In the genomic region with DNA sequence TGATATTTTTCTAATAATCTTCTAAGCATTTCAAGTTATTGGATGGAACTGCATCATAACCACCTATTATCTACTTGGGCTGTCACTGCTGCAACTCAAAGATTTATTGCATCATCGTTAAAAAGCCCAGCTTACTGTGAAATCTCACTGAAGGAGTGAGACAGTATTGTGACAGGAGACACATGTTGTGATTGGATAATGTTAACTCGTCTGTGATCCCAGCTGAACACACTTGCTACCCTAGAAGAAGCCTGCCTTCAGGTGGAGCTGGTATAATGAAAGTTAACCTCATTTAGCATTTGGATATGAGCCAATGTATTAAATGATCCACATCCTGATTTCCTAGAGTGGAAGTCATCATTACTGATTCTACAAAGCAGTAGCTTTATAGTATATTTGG, we compare ENCODE assay signal across 1 cellular context.
TF ChIP-seq lines count a peak whose summit lies in the region.

No MANE protein-coding gene starts in this region.

TF ChIP-seq in K562, 482 proteins besides CTCF, POLR2A, EP300 and RAD21 (continued from another document and continues in another):
- peak in 1 of 2 experiments; percentile 96; a peak in 2 of 4 replicates for TF ChIP-seq RCOR1 (IDR thresholded peaks at IDR 0.05; ENCODE audit: borderline replicate concordance in 1 of 2, low read depth in 2 of 2, low read length in 2 of 2)
- no peak for TF ChIP-seq ILF3 (IDR thresholded peaks at IDR 0.05; ENCODE audit: borderline replicate concordance)
- no peak for TF ChIP-seq NONO (IDR thresholded peaks at IDR 0.05; ENCODE audit: low read depth in 2 of 2, low read length in 1 of 2)
- no peak for TF ChIP-seq FOXA1 (IDR thresholded peaks at IDR 0.05; ENCODE audit: borderline replicate concordance)
- TF ChIP-seq HSF4 (CRISPR knock-in tag; IDR thresholded peaks at IDR 0.05; ENCODE audit: borderline replicate concordance) = no peak
- TF ChIP-seq, protein P1, sequence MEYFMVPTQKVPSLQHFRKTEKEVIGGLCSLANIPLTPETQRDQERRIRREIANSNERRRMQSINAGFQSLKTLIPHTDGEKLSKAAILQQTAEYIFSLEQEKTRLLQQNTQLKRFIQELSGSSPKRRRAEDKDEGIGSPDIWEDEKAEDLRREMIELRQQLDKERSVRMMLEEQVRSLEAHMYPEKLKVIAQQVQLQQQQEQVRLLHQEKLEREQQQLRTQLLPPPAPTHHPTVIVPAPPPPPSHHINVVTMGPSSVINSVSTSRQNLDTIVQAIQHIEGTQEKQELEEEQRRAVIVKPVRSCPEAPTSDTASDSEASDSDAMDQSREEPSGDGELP (CRISPR knock-in tag; IDR thresholded peaks at IDR 0.05; ENCODE audit: borderline replicate concordance) = no peak
- TF ChIP-seq, protein P2, sequence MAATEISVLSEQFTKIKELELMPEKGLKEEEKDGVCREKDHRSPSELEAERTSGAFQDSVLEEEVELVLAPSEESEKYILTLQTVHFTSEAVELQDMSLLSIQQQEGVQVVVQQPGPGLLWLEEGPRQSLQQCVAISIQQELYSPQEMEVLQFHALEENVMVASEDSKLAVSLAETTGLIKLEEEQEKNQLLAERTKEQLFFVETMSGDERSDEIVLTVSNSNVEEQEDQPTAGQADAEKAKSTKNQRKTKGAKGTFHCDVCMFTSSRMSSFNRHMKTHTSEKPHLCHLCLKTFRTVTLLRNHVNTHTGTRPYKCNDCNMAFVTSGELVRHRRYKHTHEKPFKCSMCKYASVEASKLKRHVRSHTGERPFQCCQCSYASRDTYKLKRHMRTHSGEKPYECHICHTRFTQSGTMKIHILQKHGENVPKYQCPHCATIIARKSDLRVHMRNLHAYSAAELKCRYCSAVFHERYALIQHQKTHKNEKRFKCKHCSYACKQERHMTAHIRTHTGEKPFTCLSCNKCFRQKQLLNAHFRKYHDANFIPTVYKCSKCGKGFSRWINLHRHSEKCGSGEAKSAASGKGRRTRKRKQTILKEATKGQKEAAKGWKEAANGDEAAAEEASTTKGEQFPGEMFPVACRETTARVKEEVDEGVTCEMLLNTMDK (IDR thresholded peaks at IDR 0.05; ENCODE audit: borderline replicate concordance, insufficient read depth, low read depth, low read length, poor library complexity, severe bottlenecking) = no peak
- no peak for TF ChIP-seq BRF1 (IDR thresholded peaks at IDR 0.05; ENCODE audit: borderline replicate concordance, extremely low read depth, insufficient read length)
- no peak for TF ChIP-seq LARP7 (IDR thresholded peaks at IDR 0.05)
- no peak for TF ChIP-seq GTF2F1 (IDR thresholded peaks at IDR 0.05; ENCODE audit: low read depth, low read length)
- no peak for TF ChIP-seq ETV5 (CRISPR knock-in tag; IDR thresholded peaks at IDR 0.05; ENCODE audit: low read depth)
- TF ChIP-seq GTF2E2 (tag; IDR thresholded peaks at IDR 0.05) = no peak
- no peak for TF ChIP-seq ZNF668 (CRISPR knock-in tag; IDR thresholded peaks at IDR 0.05)
- peak; percentile 96 for TF ChIP-seq ATF7 (IDR thresholded peaks at IDR 0.05)
- TF ChIP-seq MYBL2 (IDR thresholded peaks at IDR 0.05; ENCODE audit: low read depth) = no peak
- TF ChIP-seq MYBL2 (CRISPR knock-in tag; IDR thresholded peaks at IDR 0.05; ENCODE audit: borderline replicate concordance) = no peak
- TF ChIP-seq U2AF2 (optimal IDR thresholded peaks at IDR 0.05; ENCODE audit: low read depth, low read length) = no peak
- no peak for TF ChIP-seq PHF20 (IDR thresholded peaks at IDR 0.05; ENCODE audit: partially characterized antibody)
- TF ChIP-seq KAT8 (IDR thresholded peaks at IDR 0.05; ENCODE audit: low read depth) = no peak
- no peak for TF ChIP-seq SLC30A9 (CRISPR knock-in tag; IDR thresholded peaks at IDR 0.05)
- no peak for TF ChIP-seq ZBTB7A (IDR thresholded peaks at IDR 0.05; ENCODE audit: borderline replicate concordance, control insufficient read depth, low read depth, low read length)
- TF ChIP-seq ELF1 (tag; IDR thresholded peaks at IDR 0.05) = no peak
- no peak for TF ChIP-seq TAF7 (tag; IDR thresholded peaks at IDR 0.05)
- TF ChIP-seq, protein P3, sequence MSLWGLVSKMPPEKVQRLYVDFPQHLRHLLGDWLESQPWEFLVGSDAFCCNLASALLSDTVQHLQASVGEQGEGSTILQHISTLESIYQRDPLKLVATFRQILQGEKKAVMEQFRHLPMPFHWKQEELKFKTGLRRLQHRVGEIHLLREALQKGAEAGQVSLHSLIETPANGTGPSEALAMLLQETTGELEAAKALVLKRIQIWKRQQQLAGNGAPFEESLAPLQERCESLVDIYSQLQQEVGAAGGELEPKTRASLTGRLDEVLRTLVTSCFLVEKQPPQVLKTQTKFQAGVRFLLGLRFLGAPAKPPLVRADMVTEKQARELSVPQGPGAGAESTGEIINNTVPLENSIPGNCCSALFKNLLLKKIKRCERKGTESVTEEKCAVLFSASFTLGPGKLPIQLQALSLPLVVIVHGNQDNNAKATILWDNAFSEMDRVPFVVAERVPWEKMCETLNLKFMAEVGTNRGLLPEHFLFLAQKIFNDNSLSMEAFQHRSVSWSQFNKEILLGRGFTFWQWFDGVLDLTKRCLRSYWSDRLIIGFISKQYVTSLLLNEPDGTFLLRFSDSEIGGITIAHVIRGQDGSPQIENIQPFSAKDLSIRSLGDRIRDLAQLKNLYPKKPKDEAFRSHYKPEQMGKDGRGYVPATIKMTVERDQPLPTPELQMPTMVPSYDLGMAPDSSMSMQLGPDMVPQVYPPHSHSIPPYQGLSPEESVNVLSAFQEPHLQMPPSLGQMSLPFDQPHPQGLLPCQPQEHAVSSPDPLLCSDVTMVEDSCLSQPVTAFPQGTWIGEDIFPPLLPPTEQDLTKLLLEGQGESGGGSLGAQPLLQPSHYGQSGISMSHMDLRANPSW (CRISPR knock-in tag; IDR thresholded peaks at IDR 0.05) = no peak
- TF ChIP-seq MAFF (IDR thresholded peaks at IDR 0.05; ENCODE audit: low read length) = no peak
- TF ChIP-seq JUNB (CRISPR knock-in tag; conservative IDR thresholded peaks at IDR 0.05) = no peak
- no peak for TF ChIP-seq ZC3H4 (CRISPR knock-in tag; IDR thresholded peaks at IDR 0.05; ENCODE audit: borderline replicate concordance)
- TF ChIP-seq, protein P4, sequence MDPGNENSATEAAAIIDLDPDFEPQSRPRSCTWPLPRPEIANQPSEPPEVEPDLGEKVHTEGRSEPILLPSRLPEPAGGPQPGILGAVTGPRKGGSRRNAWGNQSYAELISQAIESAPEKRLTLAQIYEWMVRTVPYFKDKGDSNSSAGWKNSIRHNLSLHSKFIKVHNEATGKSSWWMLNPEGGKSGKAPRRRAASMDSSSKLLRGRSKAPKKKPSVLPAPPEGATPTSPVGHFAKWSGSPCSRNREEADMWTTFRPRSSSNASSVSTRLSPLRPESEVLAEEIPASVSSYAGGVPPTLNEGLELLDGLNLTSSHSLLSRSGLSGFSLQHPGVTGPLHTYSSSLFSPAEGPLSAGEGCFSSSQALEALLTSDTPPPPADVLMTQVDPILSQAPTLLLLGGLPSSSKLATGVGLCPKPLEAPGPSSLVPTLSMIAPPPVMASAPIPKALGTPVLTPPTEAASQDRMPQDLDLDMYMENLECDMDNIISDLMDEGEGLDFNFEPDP (CRISPR knock-in tag; IDR thresholded peaks at IDR 0.05) = no peak
- TF ChIP-seq FOXK1 (CRISPR knock-in tag; IDR thresholded peaks at IDR 0.05; ENCODE audit: borderline replicate concordance) = no peak
- TF ChIP-seq TBL1XR1 (IDR thresholded peaks at IDR 0.05; ENCODE audit: low read length in 2 of 2) = 0 out of 4 replicates have a peak, but pooled peaks of 1 of the 2 experiments have one; percentile 23
- no peak for TF ChIP-seq NCOA2 (IDR thresholded peaks at IDR 0.05; ENCODE audit: partially characterized antibody in 2 of 2)
- TF ChIP-seq ZNF551 (CRISPR knock-in tag; IDR thresholded peaks at IDR 0.05) = no peak
- TF ChIP-seq, protein P5, sequence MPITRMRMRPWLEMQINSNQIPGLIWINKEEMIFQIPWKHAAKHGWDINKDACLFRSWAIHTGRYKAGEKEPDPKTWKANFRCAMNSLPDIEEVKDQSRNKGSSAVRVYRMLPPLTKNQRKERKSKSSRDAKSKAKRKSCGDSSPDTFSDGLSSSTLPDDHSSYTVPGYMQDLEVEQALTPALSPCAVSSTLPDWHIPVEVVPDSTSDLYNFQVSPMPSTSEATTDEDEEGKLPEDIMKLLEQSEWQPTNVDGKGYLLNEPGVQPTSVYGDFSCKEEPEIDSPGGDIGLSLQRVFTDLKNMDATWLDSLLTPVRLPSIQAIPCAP (CRISPR knock-in tag; IDR thresholded peaks at IDR 0.05; ENCODE audit: borderline replicate concordance) = no peak
- peak; percentile 79 for TF ChIP-seq ARID1B (IDR thresholded peaks at IDR 0.05)
- TF ChIP-seq, protein P6, sequence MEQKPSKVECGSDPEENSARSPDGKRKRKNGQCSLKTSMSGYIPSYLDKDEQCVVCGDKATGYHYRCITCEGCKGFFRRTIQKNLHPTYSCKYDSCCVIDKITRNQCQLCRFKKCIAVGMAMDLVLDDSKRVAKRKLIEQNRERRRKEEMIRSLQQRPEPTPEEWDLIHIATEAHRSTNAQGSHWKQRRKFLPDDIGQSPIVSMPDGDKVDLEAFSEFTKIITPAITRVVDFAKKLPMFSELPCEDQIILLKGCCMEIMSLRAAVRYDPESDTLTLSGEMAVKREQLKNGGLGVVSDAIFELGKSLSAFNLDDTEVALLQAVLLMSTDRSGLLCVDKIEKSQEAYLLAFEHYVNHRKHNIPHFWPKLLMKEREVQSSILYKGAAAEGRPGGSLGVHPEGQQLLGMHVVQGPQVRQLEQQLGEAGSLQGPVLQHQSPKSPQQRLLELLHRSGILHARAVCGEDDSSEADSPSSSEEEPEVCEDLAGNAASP (IDR thresholded peaks at IDR 0.05) = no peak
- TF ChIP-seq, protein P7, sequence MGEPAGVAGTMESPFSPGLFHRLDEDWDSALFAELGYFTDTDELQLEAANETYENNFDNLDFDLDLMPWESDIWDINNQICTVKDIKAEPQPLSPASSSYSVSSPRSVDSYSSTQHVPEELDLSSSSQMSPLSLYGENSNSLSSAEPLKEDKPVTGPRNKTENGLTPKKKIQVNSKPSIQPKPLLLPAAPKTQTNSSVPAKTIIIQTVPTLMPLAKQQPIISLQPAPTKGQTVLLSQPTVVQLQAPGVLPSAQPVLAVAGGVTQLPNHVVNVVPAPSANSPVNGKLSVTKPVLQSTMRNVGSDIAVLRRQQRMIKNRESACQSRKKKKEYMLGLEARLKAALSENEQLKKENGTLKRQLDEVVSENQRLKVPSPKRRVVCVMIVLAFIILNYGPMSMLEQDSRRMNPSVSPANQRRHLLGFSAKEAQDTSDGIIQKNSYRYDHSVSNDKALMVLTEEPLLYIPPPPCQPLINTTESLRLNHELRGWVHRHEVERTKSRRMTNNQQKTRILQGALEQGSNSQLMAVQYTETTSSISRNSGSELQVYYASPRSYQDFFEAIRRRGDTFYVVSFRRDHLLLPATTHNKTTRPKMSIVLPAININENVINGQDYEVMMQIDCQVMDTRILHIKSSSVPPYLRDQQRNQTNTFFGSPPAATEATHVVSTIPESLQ (CRISPR knock-in tag; IDR thresholded peaks at IDR 0.05) = no peak
- TF ChIP-seq TOE1 (IDR thresholded peaks at IDR 0.05; ENCODE audit: borderline replicate concordance) = no peak
- no peak for TF ChIP-seq TOE1 (CRISPR knock-in tag; IDR thresholded peaks at IDR 0.05; ENCODE audit: borderline replicate concordance, low read depth)
- TF ChIP-seq ZKSCAN8 (CRISPR knock-in tag; IDR thresholded peaks at IDR 0.05) = no peak
- no peak for TF ChIP-seq KLF6 (CRISPR knock-in tag; IDR thresholded peaks at IDR 0.05; ENCODE audit: borderline replicate concordance)
- no peak for TF ChIP-seq PCBP2 (IDR thresholded peaks at IDR 0.05; ENCODE audit: low read depth, low read length, poor library complexity, severe bottlenecking)
- no peak for TF ChIP-seq MEF2A (IDR thresholded peaks at IDR 0.05; ENCODE audit: control insufficient read depth, low read depth, low read length)
- TF ChIP-seq U2AF1 (optimal IDR thresholded peaks at IDR 0.05; ENCODE audit: low read depth, low read length) = no peak
- TF ChIP-seq NBN (IDR thresholded peaks at IDR 0.05; ENCODE audit: low read depth) = no peak
- no peak for TF ChIP-seq NRF1 (conservative IDR thresholded peaks at IDR 0.05 in 1 of 2, IDR thresholded peaks at IDR 0.05 in 1 of 2)
- TF ChIP-seq, protein P8, sequence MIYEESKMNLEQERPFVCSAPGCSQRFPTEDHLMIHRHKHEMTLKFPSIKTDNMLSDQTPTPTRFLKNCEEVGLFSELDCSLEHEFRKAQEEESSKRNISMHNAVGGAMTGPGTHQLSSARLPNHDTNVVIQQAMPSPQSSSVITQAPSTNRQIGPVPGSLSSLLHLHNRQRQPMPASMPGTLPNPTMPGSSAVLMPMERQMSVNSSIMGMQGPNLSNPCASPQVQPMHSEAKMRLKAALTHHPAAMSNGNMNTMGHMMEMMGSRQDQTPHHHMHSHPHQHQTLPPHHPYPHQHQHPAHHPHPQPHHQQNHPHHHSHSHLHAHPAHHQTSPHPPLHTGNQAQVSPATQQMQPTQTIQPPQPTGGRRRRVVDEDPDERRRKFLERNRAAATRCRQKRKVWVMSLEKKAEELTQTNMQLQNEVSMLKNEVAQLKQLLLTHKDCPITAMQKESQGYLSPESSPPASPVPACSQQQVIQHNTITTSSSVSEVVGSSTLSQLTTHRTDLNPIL (CRISPR knock-in tag; IDR thresholded peaks at IDR 0.05) = no peak
- TF ChIP-seq KDM1A (IDR thresholded peaks at IDR 0.05) = peak in 1 of 2 experiments; percentile 46; a peak in 1 of 4 replicates
- TF ChIP-seq, protein P9, sequence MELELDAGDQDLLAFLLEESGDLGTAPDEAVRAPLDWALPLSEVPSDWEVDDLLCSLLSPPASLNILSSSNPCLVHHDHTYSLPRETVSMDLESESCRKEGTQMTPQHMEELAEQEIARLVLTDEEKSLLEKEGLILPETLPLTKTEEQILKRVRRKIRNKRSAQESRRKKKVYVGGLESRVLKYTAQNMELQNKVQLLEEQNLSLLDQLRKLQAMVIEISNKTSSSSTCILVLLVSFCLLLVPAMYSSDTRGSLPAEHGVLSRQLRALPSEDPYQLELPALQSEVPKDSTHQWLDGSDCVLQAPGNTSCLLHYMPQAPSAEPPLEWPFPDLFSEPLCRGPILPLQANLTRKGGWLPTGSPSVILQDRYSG (tag; conservative IDR thresholded peaks at IDR 0.05; ENCODE audit: low read depth) = no peak
- no peak for TF ChIP-seq ZFP1 (CRISPR knock-in tag; IDR thresholded peaks at IDR 0.05)
- TF ChIP-seq, protein P10, sequence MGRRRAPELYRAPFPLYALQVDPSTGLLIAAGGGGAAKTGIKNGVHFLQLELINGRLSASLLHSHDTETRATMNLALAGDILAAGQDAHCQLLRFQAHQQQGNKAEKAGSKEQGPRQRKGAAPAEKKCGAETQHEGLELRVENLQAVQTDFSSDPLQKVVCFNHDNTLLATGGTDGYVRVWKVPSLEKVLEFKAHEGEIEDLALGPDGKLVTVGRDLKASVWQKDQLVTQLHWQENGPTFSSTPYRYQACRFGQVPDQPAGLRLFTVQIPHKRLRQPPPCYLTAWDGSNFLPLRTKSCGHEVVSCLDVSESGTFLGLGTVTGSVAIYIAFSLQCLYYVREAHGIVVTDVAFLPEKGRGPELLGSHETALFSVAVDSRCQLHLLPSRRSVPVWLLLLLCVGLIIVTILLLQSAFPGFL (CRISPR knock-in tag; IDR thresholded peaks at IDR 0.05) = no peak
- TF ChIP-seq PTBP1 (IDR thresholded peaks at IDR 0.05; ENCODE audit: low read depth, low read length) = no peak
- TF ChIP-seq ARNT (IDR thresholded peaks at IDR 0.05) = peak in 1 of 2 experiments; percentile 30; a peak in 1 of 4 replicates
- TF ChIP-seq CBX3 (IDR thresholded peaks at IDR 0.05; ENCODE audit: borderline replicate concordance in 1 of 2, low read length in 2 of 2) = no peak
- TF ChIP-seq HIVEP1 (CRISPR knock-in tag; IDR thresholded peaks at IDR 0.05) = no peak
- TF ChIP-seq IFI16 (CRISPR knock-in tag; IDR thresholded peaks at IDR 0.05) = no peak
- no peak for TF ChIP-seq NR4A1 (CRISPR knock-in tag; IDR thresholded peaks at IDR 0.05)
- 0 out of 2 replicates have a peak, but pooled peaks have one; percentile 52 for TF ChIP-seq NR4A1 (tag; IDR thresholded peaks at IDR 0.05)
- no peak for TF ChIP-seq MIER1 (IDR thresholded peaks at IDR 0.05; ENCODE audit: low read depth)
